Comparison of ENCODE assay signal across 8 cellular contexts in genomic region chr15:61195116-61196002, GRCh38. TPM values are rescaled to one million over a fixed set of nuclear protein-coding genes. Genes with fewer than 3 reads are reported as not detected.
DNase-seq lines count a peak whose midpoint lies in the region.

No MANE protein-coding gene starts in this region.

- in situ Hi-C loops in T47D (cut with HindIII; ENCODE audit: low pct_unique_long_range_greater_than_20kb, low sequenced_read_pairs): no loop called here

- DNase-seq in A172 (ENCODE audit: low spot score): peak; percentile 38
- DNase-seq in EH (ENCODE audit: low read depth): peak; percentile 58
- DNase-seq in MV-4-11 (lab: John Stamatoyannopoulos, UW): peak; percentile 44
- peak; percentile 18 to 73 for DNase-seq in T47D (ENCODE audit: low read depth in 1 of 2, low spot score in 1 of 2)
- peak; percentile 54 for DNase-seq in myocyte (ENCODE audit: low read depth)
- no peak for DNase-seq in ecto neural progenitor cell (ENCODE audit: low spot score)
- no peak for DNase-seq in NCI-H187 treated with DMSO at 0.1 percent for 48 hours (lab: John Stamatoyannopoulos, UW)
- no peak for DNase-seq in stimulated activated CD8-positive, alpha-beta memory T cell treated with anti-CD3 and anti-CD28 coated beads, Interleukin-4, amount 100 ng/mL, for 48 hours

RNA-seq across cellular contexts. Expression of gene RORA, which starts 33.7 kb away (rescaled TPM):
- total RNA-seq in A172 (2014; rRNA removed; shearing (Covaris generic)): 0.02 and 0.03 TPM in 2 replicates
- 16.7 and 20.3 TPM in 2 replicates for total RNA-seq in myocyte
- polyA plus RNA-seq in myocyte (2012): 4.0 TPM

Comparison
In these comparisons a context has a peak if more than half of its experiments do, and no peak if none do; other contexts are left out.
1. DNase-seq: peak in A172 (single experiment), EH (single experiment), MV-4-11 (single experiment), T47D (2 of 2) and myocyte (single experiment); none in ecto neural progenitor cell (single experiment), NCI-H187 treated with DMSO at 0.1 percent for 48 hours (single experiment) and stimulated activated CD8-positive, alpha-beta memory T cell treated with anti-CD3 and anti-CD28 coated beads, Interleukin-4, amount 100 ng/mL, for 48 hours (single experiment).
2. RNA of gene RORA, which starts 33.7 kb away (total RNA-seq): 16.7 to 20.3 TPM in myocyte; 0.02 to 0.03 TPM in A172; every median in the first group is over 10 times any median in the second.